23 cellular contexts compared by ENCODE assay signal in genomic region chr2:101596346-101596745, GRCh38.
A peak's percentile ranks its signal among the peaks of the same experiment; 100 is the strongest.
DNase-seq lines count a peak whose midpoint lies in the region; ATAC-seq and TF ChIP-seq lines count a peak whose summit lies in the region.
"Had no signal": no experiment of that assay in that cellular context is flagged by ENCODE, and none has a peak within 500 bp of the region (broad histone marks: within the 10 kb centered on the region; RNA-seq: fewer than 3 reads in every experiment).

No MANE protein-coding gene starts in this region.

- no peak for ATAC-seq in IMR-90 (ENCODE audit: low read depth)
- ATAC-seq in GM18519 (IDR thresholded peaks at IDR 0.05; ENCODE audit: low FRiP score, unreplicated experiment): no peak
- no peak for ATAC-seq in left cardiac atrium
- ATAC-seq: stimulated activated naive B cell treated with anti-CD40 and anti-IgM and Interleukin-4, amounts not matched to agents 10 μg/mL and 1 μg/mL and 100 μg/mL, for 72 hours; WTC11 had no signal

- H2BK15ac ChIP-seq in IMR-90 (ENCODE audit: low read depth, low read length): no peak overlapping the region

- DNase-seq in AG10803 (ENCODE audit: low read depth) (peak; percentile 8), IMR-90 (peak; percentile 5), astrocyte of the hippocampus (ENCODE audit: low read depth, low spot score) (peak; percentile 66), fibroblast of villous mesenchyme (ENCODE audit: low read depth) (peak; percentile 5), NCI-H1105 treated with DMSO at 0.1 percent for 48 hours (lab: John Stamatoyannopoulos, UW) (no peak), pons (ENCODE audit: low spot score) (no peak), left cardiac atrium (no peak)
- DNase-seq: ACHN; activated CD4-positive, alpha-beta T cell treated with anti-CD3 and anti-CD28 coated beads, Interleukin-2, amount 50 U/mL, for 4 hours; activated CD8-positive, alpha-beta memory T cell treated with anti-CD3 and anti-CD28 coated beads, Interleukin-2, amount 50 U/mL, for 4 hours; endodermal cell; immature natural killer cell; Karpas-422; NCI-H1417; NCI-H524 treated with DMSO at 0.1 percent for 48 hours; stimulated activated CD4-positive, alpha-beta T cell treated with anti-CD3 and anti-CD28 coated beads, Interleukin-2, amount 100 ng/mL, for 48 hours; stimulated activated naive B cell treated with anti-CD40 and anti-IgM and Interleukin-4, amounts not matched to agents 10 μg/mL and 1 μg/mL and 100 μg/mL, for 72 hours had no signal

- H3K36me3 ChIP-seq in IMR-90 (ENCODE audit: control insufficient read depth, insufficient read depth, low read length): no peaks in the 10 kb centered on the region
- H3K36me3 ChIP-seq: vagina had no signal

- H2BK20ac ChIP-seq in IMR-90 (ENCODE audit: low read depth, low read length): no peak overlapping the region

- no peak overlapping the region for H2BK120ac ChIP-seq in IMR-90 (ENCODE audit: low read depth, low read length)

- POLR2A ChIA-PET in IMR-90 (lab: Charles Lee; ENCODE audit: unreplicated experiment): no interaction called here

- no peak overlapping the region for H4K5ac ChIP-seq in IMR-90 (ENCODE audit: low read depth, low read length)

- H3K9me3 ChIP-seq in IMR-90 (ENCODE audit: control insufficient read depth, insufficient read depth, low read length): no peaks in the 10 kb centered on the region
- H3K9me3 ChIP-seq: vagina had no signal

- no peak overlapping the region for H2BK5ac ChIP-seq in IMR-90 (ENCODE audit: low read depth, low read length, poor library complexity, severe bottlenecking)

- no peak overlapping the region for H3K27ac ChIP-seq in IMR-90 (ENCODE audit: insufficient read depth, low read length)
- H3K27ac ChIP-seq: C4-2B, vagina had no signal

- no peak overlapping the region for H3K23ac ChIP-seq in IMR-90 (ENCODE audit: low read depth, low read length)

- H3K4ac ChIP-seq in IMR-90 (ENCODE audit: low read depth, low read length): no peak overlapping the region

- no peak overlapping the region for H3K56ac ChIP-seq in IMR-90 (ENCODE audit: extremely low read depth, insufficient read depth, low read length)

- H3K27me3 ChIP-seq in IMR-90 (ENCODE audit: control insufficient read depth, insufficient read depth, low read length): peaks cover 3% of the 10 kb centered on the region; the same call in 1 of the 2 replicates
- H3K27me3 ChIP-seq: hepatocyte, vagina had no signal

- H2AK9ac ChIP-seq in IMR-90 (replicated peaks; ENCODE audit: low read depth, low read length, poor library complexity): no peak overlapping the region

- no peak overlapping the region for H2AK5ac ChIP-seq in IMR-90 (ENCODE audit: low read depth, low read length)

- no peak overlapping the region for H2AFZ ChIP-seq in IMR-90 (replicated peaks; ENCODE audit: low read length, poor library complexity)
- H2AFZ ChIP-seq: hepatocyte had no signal

- BruUV-seq in IMR-90 (replicated peaks; lab: Mats Ljungman, UMichigan): no TSS peak

- no peak for TF ChIP-seq POLR2A in IMR-90 (IDR thresholded peaks at IDR 0.05; ENCODE audit: low read depth, low read length)

- no peaks in the 10 kb centered on the region for H4K20me1 ChIP-seq in IMR-90 (ENCODE audit: insufficient read depth, low read length)

- no peak overlapping the region for H4K91ac ChIP-seq in IMR-90 (ENCODE audit: insufficient read depth, low read depth, low read length)

- no peak overlapping the region for H4K8ac ChIP-seq in IMR-90 (ENCODE audit: low read depth in 2 of 2, low read length in 2 of 2)

- in situ Hi-C loops in IMR-90 (cut with MboI; ENCODE audit: low sequenced_read_pairs): loop anchor here (10.0 kb wide), 1 partner anchor 62 kb away; no protein-coding TSS in a partner anchor

- intact Hi-C loops in IMR-90 (cut with micrococcal nuclease): no loop called here
- intact Hi-C loops in left cardiac atrium (cut with DNase I): no loop called here

- no peak overlapping the region for H3K18ac ChIP-seq in IMR-90 (ENCODE audit: low read depth, low read length)

- H3K14ac ChIP-seq in IMR-90 (replicated peaks; ENCODE audit: low read depth, low read length): no peak overlapping the region

- CTCF ChIA-PET in IMR-90 (lab: Yijun Ruan, JAX): interaction anchor here (1.3 kb wide), 1 partner anchor 13 kb away, joined by 4 read pairs; no protein-coding TSS in a partner anchor

- H3K9ac ChIP-seq in IMR-90 (ENCODE audit: low read depth, low read length): no peak overlapping the region

- TF ChIP-seq CTCF in AG10803 (conservative IDR thresholded peaks at IDR 0.05; ENCODE audit: low read length) (no peak), IMR-90 (conservative IDR thresholded peaks at IDR 0.05; ENCODE audit: low read depth, low read length) (no peak), fibroblast of villous mesenchyme (IDR thresholded peaks at IDR 0.05; ENCODE audit: insufficient read depth, low read depth, low read length) (no peak)

- no peaks in the 10 kb centered on the region for H3K4me1 ChIP-seq in IMR-90 (ENCODE audit: control insufficient read depth, insufficient read depth, low read length)
- H3K4me1 ChIP-seq: vagina had no signal

- H3K79me1 ChIP-seq in IMR-90 (ENCODE audit: low read depth in 1 of 2, low read length in 2 of 2): no peaks in the 10 kb centered on the region

- dilution Hi-C loops in IMR-90 (cut with HindIII; ENCODE audit: low sequenced_read_pairs, unreplicated experiment): no loop called here

- TF ChIP-seq RAD21 in IMR-90 (IDR thresholded peaks at IDR 0.05; ENCODE audit: low read length): no peak

- H3K4me2 ChIP-seq in IMR-90 (ENCODE audit: low read depth, low read length): no peak overlapping the region
- H3K4me2 ChIP-seq: hepatocyte had no signal

- no peaks in the 10 kb centered on the region for H3K9me1 ChIP-seq in IMR-90 (ENCODE audit: insufficient read depth, low read length)

- H3K4me3 ChIP-seq in AG10803 (ENCODE audit: low read length) (no peak overlapping the region), IMR-90 (ENCODE audit: insufficient read depth, low read depth, low read length) (no peak overlapping the region), fibroblast of villous mesenchyme (ENCODE audit: low read depth, low read length) (no peak overlapping the region)
- H3K4me3 ChIP-seq: hepatocyte, lung, vagina had no signal

- no CpG with 5 or more reads among the region's 3 CpGs for WGBS in IMR-90 (ENCODE audit: extremely low coverage in 2 of 2, insufficient read length in 1 of 2), 2 experiments

TF ChIP-seq in IMR-90, 13 proteins besides CTCF, POLR2A, EP300 and RAD21:
- no peak for TF ChIP-seq BHLHE40 (IDR thresholded peaks at IDR 0.05; ENCODE audit: low read depth, low read length)
- no peak for TF ChIP-seq ELK1 (IDR thresholded peaks at IDR 0.05; ENCODE audit: borderline replicate concordance, low read depth, low read length)
- TF ChIP-seq CHD1 (IDR thresholded peaks at IDR 0.05; ENCODE audit: low read depth, low read length): no peak
- no peak for TF ChIP-seq FOS (IDR thresholded peaks at IDR 0.05; ENCODE audit: low read depth, low read length)

Comparison
In these comparisons a context has a peak if more than half of its experiments do, and no peak if none do; other contexts are left out.
1. DNase-seq: peak in AG10803 (single experiment), IMR-90 (single experiment), astrocyte of the hippocampus (single experiment) and fibroblast of villous mesenchyme (single experiment); none in NCI-H1105 treated with DMSO at 0.1 percent for 48 hours (single experiment), pons (single experiment) and left cardiac atrium (single experiment).